Comparison of ENCODE assay signal across 10 cellular contexts in the genomic region with DNA sequence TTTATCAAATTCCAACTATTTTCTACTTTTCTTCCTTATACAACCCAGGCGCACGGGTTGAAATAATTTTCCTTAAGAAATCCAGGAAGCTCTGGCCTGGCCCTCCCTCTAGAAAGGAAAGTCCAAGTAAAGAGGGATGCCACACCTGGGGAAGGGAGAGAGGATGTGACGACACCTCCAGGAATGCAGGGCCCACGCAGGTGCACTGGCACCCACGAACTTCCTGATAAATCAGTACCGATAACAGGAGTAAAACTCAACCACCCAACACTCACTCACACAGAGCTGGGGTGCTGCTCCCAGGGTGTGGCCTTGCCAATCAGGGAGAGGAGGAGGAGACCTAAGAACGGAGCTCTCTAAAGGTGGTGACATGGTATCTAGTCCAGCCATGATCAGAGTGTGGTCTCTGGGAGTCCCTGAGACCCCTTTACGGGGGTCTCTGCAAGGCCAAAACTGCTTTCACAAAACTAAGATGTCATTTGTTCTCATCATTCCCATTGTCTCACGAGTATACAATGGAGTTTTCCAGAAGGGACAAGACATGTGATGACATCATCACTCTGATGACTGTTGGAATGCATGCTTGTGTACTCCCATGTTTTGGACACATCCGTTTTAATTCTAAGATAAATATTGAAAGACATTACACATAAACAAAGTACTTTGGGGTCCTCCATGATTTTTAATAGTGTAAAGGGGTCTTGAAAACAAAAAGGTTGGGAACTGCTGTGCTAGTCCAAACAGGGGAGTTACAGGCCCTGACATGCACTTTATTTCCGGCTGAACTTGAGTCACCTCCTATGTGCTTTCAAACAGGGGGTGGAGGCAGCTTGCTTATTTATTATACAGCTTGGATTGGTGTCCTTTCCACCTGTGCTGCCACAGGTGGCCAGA. TPM values are rescaled to one million over a fixed set of nuclear protein-coding genes. Genes with fewer than 3 reads are reported as not detected.
DNase-seq lines count a peak whose midpoint lies in the region; ATAC-seq and TF ChIP-seq lines count a peak whose summit lies in the region.
"Had no signal": no experiment of that assay in that cellular context is flagged by ENCODE, and none has a peak within 500 bp of the region (broad histone marks: within the 10 kb centered on the region; RNA-seq: fewer than 3 reads in every experiment).

No MANE protein-coding gene starts in this region.

- DNase-seq in right atrium auricular region (ENCODE audit: low spot score) = peak; percentile 38
- no peak for DNase-seq in heart right ventricle
- no peak for DNase-seq in central memory CD8-positive, alpha-beta T cell (ENCODE audit: low spot score in 2 of 2)
- DNase-seq in mucosa of gallbladder (ENCODE audit: low spot score) = peak; percentile 76
- DNase-seq in NCI-H526 treated with DMSO at 0.1 percent for 48 hours (lab: John Stamatoyannopoulos, UW) = no peak
- DNase-seq in activated CD8-positive, alpha-beta T cell treated with anti-CD3 and anti-CD28 coated beads, Interleukin-2, amount 10 ng/mL, durations not matched to agents 7 days and 5 days = no peak
- DNase-seq in activated CD4-positive, alpha-beta T cell treated with anti-CD3 and anti-CD28 coated beads for 36 hours = no peak
- DNase-seq: BE2C had no signal

- no peaks in the 10 kb centered on the region for H3K36me3 ChIP-seq in right atrium auricular region
- no peaks in the 10 kb centered on the region for H3K36me3 ChIP-seq in heart right ventricle
- H3K36me3 ChIP-seq: BE2C had no signal

- ATAC-seq in heart right ventricle (no peak), GM18498 (IDR thresholded peaks at IDR 0.05; ENCODE audit: unreplicated experiment) (no peak)
- no peak for ATAC-seq in central memory CD8-positive, alpha-beta T cell (replicated peaks; ENCODE audit: extremely low read depth, poor library complexity, severe bottlenecking)
- no peak for ATAC-seq in activated CD8-positive, alpha-beta T cell treated with anti-CD3 and anti-CD28 coated beads, Interleukin-2, amount 10 ng/mL, durations not matched to agents 7 days and 5 days
- ATAC-seq in activated CD4-positive, alpha-beta T cell treated with anti-CD3 and anti-CD28 coated beads for 36 hours = no peak

- peaks cover 6% of the 10 kb centered on the region for H3K36me3 Mint-ChIP-seq in central memory CD8-positive, alpha-beta T cell (ENCODE audit: insufficient read depth)
- H3K36me3 Mint-ChIP-seq in activated CD8-positive, alpha-beta T cell treated with anti-CD3 and anti-CD28 coated beads, Interleukin-2, amount 10 ng/mL, durations not matched to agents 7 days and 5 days (ENCODE audit: low read depth) = peaks cover 2% of the 10 kb centered on the region
- no peaks in the 10 kb centered on the region for H3K36me3 Mint-ChIP-seq in activated CD4-positive, alpha-beta T cell treated with anti-CD3 and anti-CD28 coated beads for 36 hours (ENCODE audit: low read depth)

- intact Hi-C loops in heart right ventricle (cut with DNase I) = no loop called here
- intact Hi-C loops in activated CD4-positive, alpha-beta T cell treated with anti-CD3 and anti-CD28 coated beads for 36 hours (cut with DNase I, micrococcal nuclease) = no loop called here

- H3K4me3 Mint-ChIP-seq in central memory CD8-positive, alpha-beta T cell = peak overlapping the region; percentile 88
- H3K4me3 Mint-ChIP-seq in activated CD8-positive, alpha-beta T cell treated with anti-CD3 and anti-CD28 coated beads, Interleukin-2, amount 10 ng/mL, durations not matched to agents 7 days and 5 days = no peak overlapping the region
- H3K4me3 Mint-ChIP-seq in activated CD4-positive, alpha-beta T cell treated with anti-CD3 and anti-CD28 coated beads for 36 hours = no peak overlapping the region

- H3K27ac ChIP-seq in right atrium auricular region (peak overlapping the region in 1 of 2 donors; percentile 90), heart right ventricle (no peak overlapping the region)

- H3K27me3 ChIP-seq in right atrium auricular region = no peaks in the 10 kb centered on the region
- peaks cover 0 to 17% (median 3%) of the 10 kb centered on the region in 7 donors for H3K27me3 ChIP-seq in heart right ventricle
- H3K27me3 ChIP-seq: BE2C, dorsolateral prefrontal cortex had no signal

- 75 to 81% methylated on average over 11 of the region's 11 CpGs for WGBS in heart right ventricle, 2 donors

- H3K27me3 Mint-ChIP-seq in central memory CD8-positive, alpha-beta T cell = no peaks in the 10 kb centered on the region
- no peaks in the 10 kb centered on the region for H3K27me3 Mint-ChIP-seq in activated CD8-positive, alpha-beta T cell treated with anti-CD3 and anti-CD28 coated beads, Interleukin-2, amount 10 ng/mL, durations not matched to agents 7 days and 5 days (ENCODE audit: low read depth)
- no peaks in the 10 kb centered on the region for H3K27me3 Mint-ChIP-seq in activated CD4-positive, alpha-beta T cell treated with anti-CD3 and anti-CD28 coated beads for 36 hours

- H3K27ac Mint-ChIP-seq in central memory CD8-positive, alpha-beta T cell (ENCODE audit: low read depth) = no peak overlapping the region
- H3K27ac Mint-ChIP-seq in activated CD8-positive, alpha-beta T cell treated with anti-CD3 and anti-CD28 coated beads, Interleukin-2, amount 10 ng/mL, durations not matched to agents 7 days and 5 days = no peak overlapping the region
- H3K27ac Mint-ChIP-seq in activated CD4-positive, alpha-beta T cell treated with anti-CD3 and anti-CD28 coated beads for 36 hours = no peak overlapping the region

- H3K4me1 ChIP-seq in right atrium auricular region (peaks cover 0 to 38% of the 10 kb centered on the region in 2 donors), heart right ventricle (peaks cover 8 to 49% (median 34%) of the 10 kb centered on the region in 9 donors)

- no peak for TF ChIP-seq CTCF in right atrium auricular region (IDR thresholded peaks at IDR 0.05)
- TF ChIP-seq CTCF in heart right ventricle (IDR thresholded peaks at IDR 0.05) = no peak

- H3K4me3 ChIP-seq in right atrium auricular region (no peak overlapping the region), heart right ventricle (no peak overlapping the region)

- no peaks in the 10 kb centered on the region for H3K9me3 Mint-ChIP-seq in central memory CD8-positive, alpha-beta T cell
- H3K9me3 Mint-ChIP-seq in activated CD8-positive, alpha-beta T cell treated with anti-CD3 and anti-CD28 coated beads, Interleukin-2, amount 10 ng/mL, durations not matched to agents 7 days and 5 days (ENCODE audit: insufficient read depth) = no peaks in the 10 kb centered on the region
- H3K9me3 Mint-ChIP-seq in activated CD4-positive, alpha-beta T cell treated with anti-CD3 and anti-CD28 coated beads for 36 hours (ENCODE audit: low read depth) = no peaks in the 10 kb centered on the region

- H3K9me3 ChIP-seq in right atrium auricular region = no peaks in the 10 kb centered on the region
- H3K9me3 ChIP-seq in heart right ventricle = no peaks in the 10 kb centered on the region
- H3K9me3 ChIP-seq: BE2C had no signal

- POLR2A ChIA-PET in activated CD8-positive, alpha-beta T cell treated with anti-CD3 and anti-CD28 coated beads, Interleukin-2, amount 10 ng/mL, durations not matched to agents 7 days and 5 days (lab: Charles Lee) = interaction anchor here (1.0 kb wide), 1 partner anchor 229 kb away, joined by 4 read pairs; the partner anchor contains the start of gene DPM1
- POLR2A ChIA-PET in activated CD4-positive, alpha-beta T cell treated with anti-CD3 and anti-CD28 coated beads for 36 hours (lab: Charles Lee) = no interaction called here

- H3K4me1 Mint-ChIP-seq in central memory CD8-positive, alpha-beta T cell = peaks cover 9% of the 10 kb centered on the region
- peaks cover 19% of the 10 kb centered on the region for H3K4me1 Mint-ChIP-seq in activated CD8-positive, alpha-beta T cell treated with anti-CD3 and anti-CD28 coated beads, Interleukin-2, amount 10 ng/mL, durations not matched to agents 7 days and 5 days (ENCODE audit: low read depth)
- H3K4me1 Mint-ChIP-seq in activated CD4-positive, alpha-beta T cell treated with anti-CD3 and anti-CD28 coated beads for 36 hours = peaks cover 34% of the 10 kb centered on the region

- CTCF ChIA-PET in activated CD8-positive, alpha-beta T cell treated with anti-CD3 and anti-CD28 coated beads, Interleukin-2, amount 10 ng/mL, durations not matched to agents 7 days and 5 days (lab: Charles Lee) = interaction anchor here (0.8 to 3.1 kb wide), 2 partner anchors 20 to 65 kb away, joined by 3 to 15 read pairs; partner anchors contain the start of gene BCAS4
- CTCF ChIA-PET in activated CD4-positive, alpha-beta T cell treated with anti-CD3 and anti-CD28 coated beads for 36 hours (lab: Charles Lee) = interaction anchor here (0.7 to 3.1 kb wide), 5 partner anchors 8 to 61 kb away, joined by 3 to 11 read pairs (median 4); no protein-coding TSS in a partner anchor

RNA-seq across cellular contexts. Expression of gene PARD6B, which starts 2.2 kb away (rescaled TPM):
- total RNA-seq in right atrium auricular region = 1 to 10 TPM; 4.4 to 5.9 TPM
- 1 to 10 TPM; 1.7 to 7.1 (median 3.7) TPM for total RNA-seq in heart right ventricle
- polyA plus RNA-seq in heart right ventricle = 1 to 10 TPM; 1.3 to 3.1 TPM
- 41.1 TPM for total RNA-seq in mucosa of gallbladder
- 1 to 10 TPM; 4.3 to 6.0 TPM for total RNA-seq in activated CD8-positive, alpha-beta T cell treated with anti-CD3 and anti-CD28 coated beads, Interleukin-2, amount 10 ng/mL, durations not matched to agents 7 days and 5 days
- total RNA-seq in activated CD4-positive, alpha-beta T cell treated with anti-CD3 and anti-CD28 coated beads for 36 hours = 1 to 10 TPM; 4.9 to 6.2 TPM

RNA-seq across cellular contexts. Expression of gene RIPOR3, which starts 37.9 kb away (rescaled TPM):
- total RNA-seq in right atrium auricular region (1 to 10 TPM; 2.9 to 4.7 TPM), heart right ventricle (10 to 100 TPM in 1 of 10 donors, 1 to 10 TPM in 9; 1.6 to 21.8 (median 2.7) TPM), mucosa of gallbladder (6.4 TPM)
- 10 to 100 TPM in 1 of 2 donors, 1 to 10 TPM in 1; 6.3 to 50.2 TPM for polyA plus RNA-seq in heart right ventricle
- not detected for total RNA-seq in activated CD8-positive, alpha-beta T cell treated with anti-CD3 and anti-CD28 coated beads, Interleukin-2, amount 10 ng/mL, durations not matched to agents 7 days and 5 days
- total RNA-seq in activated CD4-positive, alpha-beta T cell treated with anti-CD3 and anti-CD28 coated beads for 36 hours = not detected

Comparison
In these comparisons a context has a peak if more than half of its experiments do, and no peak if none do; other contexts are left out.
1. DNase-seq: peak in right atrium auricular region (single experiment) and mucosa of gallbladder (single experiment); none in heart right ventricle (0 of 2), central memory CD8-positive, alpha-beta T cell (0 of 2), NCI-H526 treated with DMSO at 0.1 percent for 48 hours (single experiment), activated CD8-positive, alpha-beta T cell treated with anti-CD3 and anti-CD28 coated beads, Interleukin-2, amount 10 ng/mL, durations not matched to agents 7 days and 5 days (single experiment) and activated CD4-positive, alpha-beta T cell treated with anti-CD3 and anti-CD28 coated beads for 36 hours (single experiment).